18 cellular contexts compared by ENCODE assay signal in the genomic region with DNA sequence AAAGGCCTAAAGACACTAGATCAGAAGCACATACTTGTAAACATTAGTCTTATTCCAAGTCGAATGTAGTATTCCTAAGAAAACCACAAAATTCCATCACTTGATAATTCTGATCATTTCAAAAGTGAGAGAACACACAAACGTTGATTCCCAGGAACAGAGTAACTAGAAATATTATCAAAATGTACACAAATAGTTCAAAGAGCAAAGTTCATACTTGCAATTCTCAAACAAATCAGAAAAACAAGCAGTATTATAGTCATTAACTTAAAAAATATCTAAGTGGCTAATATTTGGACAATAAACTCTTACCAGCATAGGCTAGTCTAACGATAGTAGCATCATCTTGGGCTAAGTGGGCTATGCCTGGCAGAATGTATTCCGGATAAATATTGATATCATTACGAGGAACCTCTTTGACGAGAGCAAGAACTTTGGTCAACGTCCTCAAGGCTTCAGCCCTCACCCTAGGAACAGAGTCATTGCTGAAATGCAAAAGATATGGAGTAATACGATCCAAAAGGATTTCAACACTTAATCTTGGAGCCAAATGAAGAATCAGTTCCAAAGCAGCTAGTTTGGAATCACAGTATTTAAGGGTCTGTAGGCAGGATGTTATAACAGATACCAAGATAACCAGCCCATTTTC. TPM values are rescaled to one million over a fixed set of nuclear protein-coding genes. Genes with fewer than 3 reads are reported as not detected.
A peak's percentile ranks its signal among the peaks of the same experiment; 100 is the strongest.
DNase-seq lines count a peak whose midpoint lies in the region; ATAC-seq, FAIRE-seq and TF ChIP-seq lines count a peak whose summit lies in the region.
"Had no signal": no experiment of that assay in that cellular context is flagged by ENCODE, and none has a peak within 500 bp of the region (broad histone marks: within the 10 kb centered on the region; RNA-seq: fewer than 3 reads in every experiment).

No MANE protein-coding gene starts in this region.

- peaks cover 6% of the 10 kb centered on the region for H3K4me1 Mint-ChIP-seq in Caco-2 (ENCODE audit: low read depth, unreplicated experiment)

- H3K27ac ChIP-seq in fibroblast of lung (ENCODE audit: insufficient read depth, low read length) (peak overlapping the region; percentile 30), right lobe of liver (peak overlapping the region; percentile 52 to 88 (median 71)), stomach (no peak overlapping the region)
- H3K27ac ChIP-seq: A549 had no signal

- DNase-seq in Caco-2, result no peak
- no peak for DNase-seq in H54 (ENCODE audit: insufficient read length, low spot score)
- peak in 1 of 2 donors; percentile 49 for DNase-seq in fibroblast of lung (ENCODE audit: low read depth in 2 of 2)
- DNase-seq in right lobe of liver, result peak in 1 of 3 donors; percentile 63
- no peak for DNase-seq in DMS153 (lab: John Stamatoyannopoulos, UW)
- DNase-seq in UCSD-AML1 (lab: John Stamatoyannopoulos, UW; ENCODE audit: unreplicated experiment), result no peak
- no peak for DNase-seq in stomach
- DNase-seq in NCI-H1092 treated with DMSO at 0.1 percent for 48 hours (lab: John Stamatoyannopoulos, UW), result no peak
- DNase-seq: CD4-positive, alpha-beta T cell; DMS53; NCI-H1694 treated with DMSO at 0.1 percent for 48 hours; NCI-H2107; NCI-H2227 treated with DMSO at 0.1 percent for 48 hours; NCI-H524; RPMI8226 had no signal

- peak; percentile 71 to 88 (median 84) for ATAC-seq in right lobe of liver
- ATAC-seq: A549, K562 had no signal

- WGBS in right lobe of liver (ENCODE audit: insufficient coverage, low coverage, low lambda C conversion rate, missing lambda C conversion rate), result 19% methylated on average over 8 of the region's 8 CpGs
- 32 to 59% (median 53%) methylated on average over 8 of the region's 8 CpGs for WGBS in stomach, 5 donors

- CTCF ChIA-PET in Caco-2 (lab: Charles Lee), result no interaction called here

- H3K9me3 ChIP-seq in Caco-2 (no peaks in the 10 kb centered on the region), fibroblast of lung (ENCODE audit: control insufficient read depth, insufficient read depth, low read depth, low read length) (no peaks in the 10 kb centered on the region), right lobe of liver (no peaks in the 10 kb centered on the region), stomach (no peaks in the 10 kb centered on the region)
- H3K9me3 ChIP-seq: A549 had no signal

- peaks cover 1% of the 10 kb centered on the region; the same call in 1 of the 2 replicates for H3K36me3 ChIP-seq in Caco-2 (ENCODE audit: control insufficient read depth, insufficient read depth, low read length)
- no peaks in the 10 kb centered on the region for H3K36me3 ChIP-seq in fibroblast of lung (ENCODE audit: control insufficient read depth, insufficient read depth, low read length)
- H3K36me3 ChIP-seq in right lobe of liver, result no peaks in the 10 kb centered on the region
- peaks cover 0 to 37% (median 32%) of the 10 kb centered on the region in 4 donors for H3K36me3 ChIP-seq in stomach

- BruUV-seq in Caco-2 (replicated peaks; lab: Mats Ljungman, UMichigan), result no TSS peak

- H3K9me3 Mint-ChIP-seq in Caco-2 (ENCODE audit: unreplicated experiment), result no peaks in the 10 kb centered on the region
- H3K9me3 Mint-ChIP-seq: CD4-positive, alpha-beta T cell had no signal

- H3K27me3 ChIP-seq in Caco-2 (replicated peaks; ENCODE audit: control insufficient read depth, insufficient read depth, low read length), result no peaks in the 10 kb centered on the region
- no peaks in the 10 kb centered on the region for H3K27me3 ChIP-seq in fibroblast of lung (ENCODE audit: control insufficient read depth, insufficient read depth, low read length)
- H3K27me3 ChIP-seq in right lobe of liver, result no peaks in the 10 kb centered on the region
- H3K27me3 ChIP-seq in stomach, result no peaks in the 10 kb centered on the region

- H3K4me1 ChIP-seq in Caco-2 (peaks cover 22% of the 10 kb centered on the region), fibroblast of lung (ENCODE audit: control insufficient read depth, extremely low read depth, insufficient read depth, low read length) (no peaks in the 10 kb centered on the region), right lobe of liver (peaks cover 0 to 50% (median 7%) of the 10 kb centered on the region in 4 donors), stomach (peaks cover 0 to 43% (median 5%) of the 10 kb centered on the region in 4 donors)
- H3K4me1 ChIP-seq: A549 had no signal

- peaks cover 6% of the 10 kb centered on the region for H3K79me2 ChIP-seq in fibroblast of lung (ENCODE audit: control insufficient read depth, insufficient read depth, low read length)

- TF ChIP-seq POLR2A in H54 (IDR thresholded peaks at IDR 0.05; ENCODE audit: low read depth, low read length), result no peak
- TF ChIP-seq POLR2A in right lobe of liver (IDR thresholded peaks at IDR 0.05), result no peak
- TF ChIP-seq POLR2A in stomach (IDR thresholded peaks at IDR 0.05), result no peak

- no peak overlapping the region for H3K4me2 ChIP-seq in fibroblast of lung (ENCODE audit: extremely low read depth, insufficient read depth, low read length)
- H3K4me2 ChIP-seq: A549 had no signal

- TF ChIP-seq CTCF in Caco-2 (IDR thresholded peaks at IDR 0.05; ENCODE audit: insufficient read depth in 1 of 2, low read depth in 1 of 2, low read length in 1 of 2, severe bottlenecking in 1 of 2, unreplicated experiment in 1 of 2) (no peak), fibroblast of lung (conservative IDR thresholded peaks at IDR 0.05 in 1 of 2, IDR thresholded peaks at IDR 0.05 in 1 of 2; ENCODE audit: low read depth in 1 of 2, low read length in 2 of 2) (no peak), right lobe of liver (IDR thresholded peaks at IDR 0.05) (no peak), stomach (IDR thresholded peaks at IDR 0.05) (no peak)

- TF ChIP-seq EP300 in stomach (IDR thresholded peaks at IDR 0.05), result no peak

- H3K27me3 Mint-ChIP-seq in Caco-2 (ENCODE audit: insufficient read depth, unreplicated experiment), result no peaks in the 10 kb centered on the region
- H3K27me3 Mint-ChIP-seq: CD4-positive, alpha-beta T cell had no signal

- H3K36me3 Mint-ChIP-seq in Caco-2 (ENCODE audit: insufficient read depth, unreplicated experiment), result no peaks in the 10 kb centered on the region

- H2AFZ ChIP-seq in fibroblast of lung (ENCODE audit: low read length), result peak overlapping the region; percentile 38

- no peak overlapping the region for H3K27ac Mint-ChIP-seq in Caco-2 (ENCODE audit: unreplicated experiment)
- H3K27ac Mint-ChIP-seq: CD4-positive, alpha-beta T cell had no signal

- no peak overlapping the region for H3K9ac ChIP-seq in fibroblast of lung (ENCODE audit: insufficient read depth, low read length)

- no peak overlapping the region; the same call in 1 of the 2 replicates for H3K4me3 ChIP-seq in Caco-2 (ENCODE audit: low read depth, low read length)
- no peak overlapping the region for H3K4me3 ChIP-seq in fibroblast of lung (replicated peaks in 1 of 4; ENCODE audit: control extremely low read depth in 1 of 4, insufficient read depth in 1 of 4, low read depth in 3 of 4, low read length in 4 of 4)
- H3K4me3 ChIP-seq in right lobe of liver, result peak overlapping the region in 2 of 3 donors; percentile 7 to 41
- no peak overlapping the region for H3K4me3 ChIP-seq in stomach
- H3K4me3 ChIP-seq: A549, K562 had no signal

- FAIRE-seq in H54 (lab: Jason Lieb, UNC), result peak; percentile 11
- FAIRE-seq: A549, H1, K562 had no signal

- POLR2A ChIA-PET in Caco-2 (lab: Charles Lee), result no interaction called here

- no peaks in the 10 kb centered on the region for H4K20me1 ChIP-seq in fibroblast of lung (ENCODE audit: control insufficient read depth, extremely low read depth, insufficient read depth, low read length)

- intact Hi-C loops in Caco-2 (cut with micrococcal nuclease; ENCODE audit: unreplicated experiment) (loop anchor here (2.0 kb wide), 1 partner anchor 13 kb away; the partner anchor contains the start of gene PIK3R4), right lobe of liver (cut with DNase I) (no loop called here), stomach (cut with DNase I; ENCODE audit: low total_unique reads) (no loop called here)

- H3K4me3 Mint-ChIP-seq in Caco-2 (ENCODE audit: unreplicated experiment), result peak overlapping the region; percentile 9
- H3K4me3 Mint-ChIP-seq: CD4-positive, alpha-beta T cell had no signal

RNA-seq across cellular contexts. Expression of gene PIK3R4, which starts 13.3 kb away (rescaled TPM):
- total RNA-seq in Caco-2 (2022), result 20.0 and 23.1 TPM in 2 replicates
- 27.0 and 33.4 TPM in 2 replicates for total RNA-seq in fibroblast of lung
- polyA plus RNA-seq in fibroblast of lung, result 44.6 and 51.2 TPM in 2 replicates
- 15.3 and 18.7 TPM in 2 replicates for polyA plus RNA-seq in fibroblast of lung (2012)
- 42.1 and 56.0 TPM in 2 replicates for polyA minus RNA-seq in fibroblast of lung (ENCODE audit: low replicate concordance)
- total RNA-seq in right lobe of liver, result 10 to 100 TPM; 15.3 to 35.3 (median 24.1) TPM
- 10 to 100 TPM in 4 of 5 donors, 1 to 10 TPM in 1; 6.4 to 45.5 (median 34.9) TPM for total RNA-seq in stomach
- 10 to 100 TPM; 10.4 to 19.1 (median 13.6) TPM for polyA plus RNA-seq in stomach

Comparison
In these comparisons a context has a peak if more than half of its experiments do, and no peak if none do; other contexts are left out.
1. H3K4me3 ChIP-seq: peak in right lobe of liver (2 of 3); none in Caco-2 (single experiment), fibroblast of lung (0 of 4) and stomach (0 of 4).
2. H3K27ac ChIP-seq: peak in fibroblast of lung (single experiment) and right lobe of liver (3 of 3); none in stomach (0 of 5).